8 cellular contexts compared by ENCODE assay signal in genomic region chr17:64025732-64026294, GRCh38. TPM values are rescaled to one million over a fixed set of nuclear protein-coding genes. Genes with fewer than 3 reads are reported as not detected.
DNase-seq lines count a peak whose midpoint lies in the region; ATAC-seq and TF ChIP-seq lines count a peak whose summit lies in the region.

No MANE protein-coding gene starts in this region.

- TF ChIP-seq POLR2A in esophagus squamous epithelium (IDR thresholded peaks at IDR 0.05) = no peak

- TF ChIP-seq CTCF in OCI-LY7 (conservative IDR thresholded peaks at IDR 0.05; ENCODE audit: low read length) (peak; percentile 98), esophagus squamous epithelium (IDR thresholded peaks at IDR 0.05) (peak; percentile 86 to 98 (median 90)), nephron (IDR thresholded peaks at IDR 0.05; ENCODE audit: unreplicated experiment in 3 of 3) (peak; percentile 85 to 94 (median 88))

- peak; percentile 80 for ATAC-seq in GM19351 (IDR thresholded peaks at IDR 0.05; ENCODE audit: unreplicated experiment)

- DNase-seq in AML-193 (lab: John Stamatoyannopoulos, UW) (peak; percentile 79 to 90), OCI-LY7 (ENCODE audit: low spot score) (peak; percentile 91), esophagus squamous epithelium (lab: John Stamatoyannopoulos, UW) (peak; percentile 18)
- DNase-seq in activated CD8-positive, alpha-beta memory T cell treated with anti-CD3 and anti-CD28 coated beads, Interleukin-2, amount 50 U/mL, for 48 hours = peak; percentile 92
- peak; percentile 82 to 94 (median 94) for DNase-seq in stimulated activated naive CD4-positive, alpha-beta T cell (lab: John Stamatoyannopoulos, UW)

- H3K27me3 ChIP-seq in esophagus squamous epithelium = no peaks in the 10 kb centered on the region

- H2AFZ ChIP-seq in OCI-LY7 (ENCODE audit: low read length) = peak overlapping the region; percentile 64; the same call in 1 of the 2 replicates

- H3K27ac Mint-ChIP-seq in IgD-negative memory B cell (peak overlapping the region; percentile 84 to 99 (median 90)), nephron (no peak overlapping the region)

- WGBS in esophagus squamous epithelium, 2 donors = 1 to 2% methylated on average over 13 to 15 of the region's 21 CpGs

- H3K4me1 ChIP-seq in OCI-LY7 (ENCODE audit: insufficient read depth, low read length, poor library complexity, severe bottlenecking) (peaks cover 73% of the 10 kb centered on the region), esophagus squamous epithelium (peaks cover 0 to 20% (median 4%) of the 10 kb centered on the region in 3 donors)

- H3K9me3 ChIP-seq in OCI-LY7 (ENCODE audit: low read length) = no peaks in the 10 kb centered on the region
- H3K9me3 ChIP-seq in esophagus squamous epithelium = no peaks in the 10 kb centered on the region

- H3K4me1 Mint-ChIP-seq in IgD-negative memory B cell (peaks cover 23 to 34% (median 30%) of the 10 kb centered on the region in 3 donors), nephron (peaks cover 5% of the 10 kb centered on the region)

- H3K4me3 Mint-ChIP-seq in IgD-negative memory B cell (peak overlapping the region; percentile 10 to 96 (median 82)), nephron (peak overlapping the region in 1 of 3 experiments; percentile 34)

- POLR2A ChIA-PET in OCI-LY7 (lab: Charles Lee) = interaction anchor here (0.6 to 1.4 kb wide), 4 partner anchors 9 to 119 kb away, joined by 3 read pairs; no protein-coding TSS in a partner anchor

- no peaks in the 10 kb centered on the region for H3K9me2 ChIP-seq in OCI-LY7 (ENCODE audit: insufficient read depth, low read length)

- peak overlapping the region; percentile 20 for H3K4me3 ChIP-seq in OCI-LY7 (ENCODE audit: low read depth, low read length, poor library complexity, severe bottlenecking)
- H3K4me3 ChIP-seq in esophagus squamous epithelium = peak overlapping the region in 2 of 4 donors; percentile 21 to 50

- H3K36me3 ChIP-seq in OCI-LY7 (ENCODE audit: insufficient read depth, low read length) (no peaks in the 10 kb centered on the region), esophagus squamous epithelium (no peaks in the 10 kb centered on the region)

- peak overlapping the region; percentile 61 for H3K4me2 ChIP-seq in OCI-LY7 (ENCODE audit: low read length)

- intact Hi-C loops in OCI-LY7 (cut with micrococcal nuclease; ENCODE audit: unreplicated experiment) = loop anchor here (1.0 to 5.0 kb wide), 3 partner anchors 75 to 256 kb away; partner anchors contain the start of gene CSHL1
- intact Hi-C loops in esophagus squamous epithelium (cut with DNase I) = loop anchor here (10.0 kb wide), 1 partner anchor 101 kb away; no protein-coding TSS in a partner anchor

- H3K36me3 Mint-ChIP-seq in IgD-negative memory B cell (no peaks in the 10 kb centered on the region), nephron (ENCODE audit: low read depth) (no peaks in the 10 kb centered on the region)

- peak overlapping the region; percentile 20 for H3K27ac ChIP-seq in OCI-LY7 (ENCODE audit: low read depth, low read length, poor library complexity, severe bottlenecking)
- H3K27ac ChIP-seq in esophagus squamous epithelium = peak overlapping the region in 3 of 4 donors; percentile 10 to 52 (median 48)

- H3K27me3 Mint-ChIP-seq in IgD-negative memory B cell = no peaks in the 10 kb centered on the region
- peaks cover 10% of the 10 kb centered on the region for H3K27me3 Mint-ChIP-seq in nephron (ENCODE audit: low read depth)

- BruUV-seq in OCI-LY7 (replicated peaks; lab: Mats Ljungman, UMichigan) = no TSS peak

- H3K9me3 Mint-ChIP-seq in IgD-negative memory B cell (no peaks in the 10 kb centered on the region), nephron (no peaks in the 10 kb centered on the region)

- H3K79me2 ChIP-seq in OCI-LY7 (ENCODE audit: insufficient read depth, low read depth, low read length) = no peaks in the 10 kb centered on the region

- no peaks in the 10 kb centered on the region for H4K20me1 ChIP-seq in OCI-LY7 (ENCODE audit: insufficient read depth, low read length)

- CTCF ChIA-PET in OCI-LY7 (lab: Charles Lee; ENCODE audit: unreplicated experiment) = interaction anchor here (0.6 to 1.0 kb wide), 2 partner anchors 114 to 308 kb away, joined by 3 read pairs; no protein-coding TSS in a partner anchor

RNA-seq across cellular contexts. Expression of gene ICAM2, which starts 5.4 kb away (rescaled TPM):
- 183 TPM for polyA plus RNA-seq in IgD-negative memory B cell
- total RNA-seq in OCI-LY7 (2014; rRNA removed; shearing (Covaris generic)) = 76.4 and 112 TPM in 2 replicates
- total RNA-seq in OCI-LY7 (2022) (79.1 and 88.7 TPM in 2 replicates), esophagus squamous epithelium (10 to 100 TPM in 2 of 4 donors, 1 to 10 TPM in 1, not detected in 1; 2.8 to 28.8 (median 11.8) TPM)

RNA-seq across cellular contexts. Expression of gene PRR29, which starts 27.7 kb away (rescaled TPM):
- 3.2 TPM for polyA plus RNA-seq in IgD-negative memory B cell
- 0.16 TPM in 1 of 2 replicates, not detected in the other for total RNA-seq in OCI-LY7 (2014; rRNA removed; shearing (Covaris generic))
- 0.29 TPM in 1 of 2 replicates, not detected in the other for total RNA-seq in OCI-LY7 (2022)
- total RNA-seq in esophagus squamous epithelium = under 1 TPM in 1 of 4 donors, not detected in 3; 0.09 TPM

RNA-seq across cellular contexts. Expression of gene SCN4A, which starts 53.1 kb away (rescaled TPM):
- polyA plus RNA-seq in IgD-negative memory B cell = 0.10 TPM
- total RNA-seq in OCI-LY7 (2014; rRNA removed; shearing (Covaris generic)) = 3.0 and 6.4 TPM in 2 replicates
- 9.0 and 11.9 TPM in 2 replicates for total RNA-seq in OCI-LY7 (2022)
- total RNA-seq in esophagus squamous epithelium = under 1 TPM in 2 of 4 donors, not detected in 2; under 0.01 to 0.12 TPM

Comparison
In these comparisons a context has a peak if more than half of its experiments do, and no peak if none do; other contexts are left out.
1. DNase-seq: peak in every context shown above with its lines; median percentile 94 in stimulated activated naive CD4-positive, alpha-beta T cell; 92 in activated CD8-positive, alpha-beta memory T cell treated with anti-CD3 and anti-CD28 coated beads, Interleukin-2, amount 50 U/mL, for 48 hours; 91 in OCI-LY7; 84 in AML-193; 18 in esophagus squamous epithelium.
2. H3K27ac Mint-ChIP-seq: peak in IgD-negative memory B cell (3 of 3); none in nephron (0 of 3).
3. Peak in every context shown above with its lines, with median percentiles within 50 percentile points of each other: CTCF ChIP-seq.